ENCODE assay signal across 22 cellular contexts in genomic region chr5:17398866-17399835, GRCh38.
A peak's percentile ranks its signal among the peaks of the same experiment; 100 is the strongest.
DNase-seq lines count a peak whose midpoint lies in the region; ATAC-seq and TF ChIP-seq lines count a peak whose summit lies in the region.
"Had no signal": no experiment of that assay in that cellular context is flagged by ENCODE, and none has a peak within 500 bp of the region (broad histone marks: within the 10 kb centered on the region; RNA-seq: fewer than 3 reads in every experiment).

No MANE protein-coding gene starts in this region.

- H3K27ac Mint-ChIP-seq in HFFc6 (peak overlapping the region; percentile 46; the same call in 1 of the 2 replicates), glutamatergic neuron (ENCODE audit: unreplicated experiment) (peak overlapping the region; percentile 88)
- no peak overlapping the region for H3K27ac Mint-ChIP-seq in stimulated activated naive B cell treated with anti-CD40 and anti-IgM and Interleukin-4, amounts not matched to agents 10 μg/mL and 1 μg/mL and 100 μg/mL, for 72 hours
- no peak overlapping the region for H3K27ac Mint-ChIP-seq in activated CD8-positive, alpha-beta T cell treated with anti-CD3 and anti-CD28 coated beads, Interleukin-2, amount 10 ng/mL, durations not matched to agents 7 days and 5 days
- H3K27ac Mint-ChIP-seq: stimulated activated effector memory CD8-positive, alpha-beta T cell treated with anti-CD3 and anti-CD28 coated beads, Interleukin-12 subunit alpha, Interleukin-12 subunit beta, amount 100 ng/mL, for 72 hours had no signal

- no TSS peak for BruUV-seq in PC-9 (replicated peaks; lab: Mats Ljungman, UMichigan)

- H3K9me3 ChIP-seq in PC-9 (ENCODE audit: insufficient read depth, low read depth) (no peaks in the 10 kb centered on the region; the same call in 1 of the 2 replicates), ascending aorta (no peaks in the 10 kb centered on the region)
- H3K9me3 ChIP-seq: mucosa of descending colon, prostate gland had no signal

- no peaks in the 10 kb centered on the region for H3F3A ChIP-seq in PC-9 (ENCODE audit: insufficient read depth, low read depth)

- intact Hi-C loops in PC-9 (cut with micrococcal nuclease; ENCODE audit: unreplicated experiment) (no loop called here), ascending aorta (cut with DNase I) (no loop called here)

- H3K27me3 ChIP-seq in PC-9 (ENCODE audit: insufficient read depth, low read depth) (peaks cover 6% of the 10 kb centered on the region; the same call in 1 of the 2 replicates), ascending aorta (no peaks in the 10 kb centered on the region)
- H3K27me3 ChIP-seq: hepatocyte had no signal

- POLR2A ChIA-PET in PC-9 (lab: Charles Lee; ENCODE audit: unreplicated experiment) = no interaction called here
- POLR2A ChIA-PET in activated CD8-positive, alpha-beta T cell treated with anti-CD3 and anti-CD28 coated beads, Interleukin-2, amount 10 ng/mL, durations not matched to agents 7 days and 5 days (lab: Charles Lee) = interaction anchor here (0.9 kb wide), 1 partner anchor 13 kb away, joined by 3 read pairs; no protein-coding TSS in a partner anchor

- H3K4me2 ChIP-seq in PC-9 = 0 out of 2 replicates have a peak overlapping the region, but pooled peaks have one; percentile 19
- H3K4me2 ChIP-seq: hepatocyte had no signal

- CTCF ChIA-PET in PC-9 (lab: Charles Lee) = no interaction called here
- CTCF ChIA-PET in activated CD8-positive, alpha-beta T cell treated with anti-CD3 and anti-CD28 coated beads, Interleukin-2, amount 10 ng/mL, durations not matched to agents 7 days and 5 days (lab: Charles Lee) = no interaction called here

- H3K4me3 Mint-ChIP-seq in HFFc6 (peak overlapping the region; percentile 72), glutamatergic neuron (ENCODE audit: unreplicated experiment) (peak overlapping the region; percentile 40)
- no peak overlapping the region for H3K4me3 Mint-ChIP-seq in stimulated activated naive B cell treated with anti-CD40 and anti-IgM and Interleukin-4, amounts not matched to agents 10 μg/mL and 1 μg/mL and 100 μg/mL, for 72 hours
- H3K4me3 Mint-ChIP-seq in activated CD8-positive, alpha-beta T cell treated with anti-CD3 and anti-CD28 coated beads, Interleukin-2, amount 10 ng/mL, durations not matched to agents 7 days and 5 days = no peak overlapping the region
- H3K4me3 Mint-ChIP-seq: neural crest cell; stimulated activated effector memory CD8-positive, alpha-beta T cell treated with anti-CD3 and anti-CD28 coated beads, Interleukin-12 subunit alpha, Interleukin-12 subunit beta, amount 100 ng/mL, for 72 hours had no signal

- no peaks in the 10 kb centered on the region for H3K79me2 ChIP-seq in PC-9 (ENCODE audit: low read depth)
- H3K79me2 ChIP-seq: hepatocyte had no signal

- no peaks in the 10 kb centered on the region for H3K9me2 ChIP-seq in PC-9 (ENCODE audit: insufficient read depth)

- TF ChIP-seq CTCF in HFFc6 (IDR thresholded peaks at IDR 0.05) (no peak), PC-9 (conservative IDR thresholded peaks at IDR 0.05) (no peak), glutamatergic neuron (IDR thresholded peaks at IDR 0.05; ENCODE audit: partially characterized antibody, unreplicated experiment) (no peak), ascending aorta (IDR thresholded peaks at IDR 0.05) (no peak)

- H3K4me1 Mint-ChIP-seq in HFFc6 (ENCODE audit: low read depth) = peaks cover 32% of the 10 kb centered on the region
- peaks cover 50% of the 10 kb centered on the region for H3K4me1 Mint-ChIP-seq in glutamatergic neuron (ENCODE audit: low read depth, unreplicated experiment)
- H3K4me1 Mint-ChIP-seq in stimulated activated naive B cell treated with anti-CD40 and anti-IgM and Interleukin-4, amounts not matched to agents 10 μg/mL and 1 μg/mL and 100 μg/mL, for 72 hours = peaks cover 36 to 51% of the 10 kb centered on the region in 2 donors
- H3K4me1 Mint-ChIP-seq in activated CD8-positive, alpha-beta T cell treated with anti-CD3 and anti-CD28 coated beads, Interleukin-2, amount 10 ng/mL, durations not matched to agents 7 days and 5 days (ENCODE audit: low read depth) = no peaks in the 10 kb centered on the region
- H3K4me1 Mint-ChIP-seq: stimulated activated effector memory CD8-positive, alpha-beta T cell treated with anti-CD3 and anti-CD28 coated beads, Interleukin-12 subunit alpha, Interleukin-12 subunit beta, amount 100 ng/mL, for 72 hours had no signal

- H4K20me1 ChIP-seq in PC-9 (ENCODE audit: insufficient read depth) = no peaks in the 10 kb centered on the region

- H3K4me3 ChIP-seq in PC-9 (no peak overlapping the region), ascending aorta (no peak overlapping the region)
- H3K4me3 ChIP-seq: hepatocyte, left ventricle myocardium inferior, mucosa of descending colon, prostate gland had no signal

- H2AFZ ChIP-seq in PC-9 = no peak overlapping the region
- H2AFZ ChIP-seq: hepatocyte had no signal

- peak; percentile 63 to 72 for ATAC-seq in stimulated activated naive B cell treated with anti-CD40 and anti-IgM and Interleukin-4, amounts not matched to agents 10 μg/mL and 1 μg/mL and 100 μg/mL, for 72 hours (replicated peaks)
- no peak for ATAC-seq in activated CD8-positive, alpha-beta T cell treated with anti-CD3 and anti-CD28 coated beads, Interleukin-2, amount 10 ng/mL, durations not matched to agents 7 days and 5 days
- ATAC-seq: mucosa of descending colon; stimulated activated effector memory CD8-positive, alpha-beta T cell treated with anti-CD3 and anti-CD28 coated beads, Interleukin-12 subunit alpha, Interleukin-12 subunit beta, amount 100 ng/mL, for 72 hours had no signal

- peaks cover 21% of the 10 kb centered on the region for H3K27me3 Mint-ChIP-seq in HFFc6 (ENCODE audit: insufficient read depth)
- H3K27me3 Mint-ChIP-seq in glutamatergic neuron (ENCODE audit: unreplicated experiment) = peaks cover 5% of the 10 kb centered on the region
- peaks cover 6 to 9% of the 10 kb centered on the region in 2 donors for H3K27me3 Mint-ChIP-seq in stimulated activated naive B cell treated with anti-CD40 and anti-IgM and Interleukin-4, amounts not matched to agents 10 μg/mL and 1 μg/mL and 100 μg/mL, for 72 hours
- H3K27me3 Mint-ChIP-seq in activated CD8-positive, alpha-beta T cell treated with anti-CD3 and anti-CD28 coated beads, Interleukin-2, amount 10 ng/mL, durations not matched to agents 7 days and 5 days (ENCODE audit: low read depth) = no peaks in the 10 kb centered on the region

- H3K27ac ChIP-seq in PC-9 (no peak overlapping the region), caudate nucleus (ENCODE audit: low read depth, low read length) (no peak overlapping the region), ascending aorta (no peak overlapping the region)
- H3K27ac ChIP-seq: hepatocyte, left ventricle myocardium inferior, prostate gland had no signal

- H3K9me3 Mint-ChIP-seq in HFFc6 (no peaks in the 10 kb centered on the region; the same call in 1 of the 2 replicates), glutamatergic neuron (ENCODE audit: unreplicated experiment) (peaks cover 11% of the 10 kb centered on the region)
- peaks cover 7 to 8% of the 10 kb centered on the region in 2 donors for H3K9me3 Mint-ChIP-seq in stimulated activated naive B cell treated with anti-CD40 and anti-IgM and Interleukin-4, amounts not matched to agents 10 μg/mL and 1 μg/mL and 100 μg/mL, for 72 hours
- no peaks in the 10 kb centered on the region for H3K9me3 Mint-ChIP-seq in activated CD8-positive, alpha-beta T cell treated with anti-CD3 and anti-CD28 coated beads, Interleukin-2, amount 10 ng/mL, durations not matched to agents 7 days and 5 days (ENCODE audit: insufficient read depth)

- H3K4me1 ChIP-seq in PC-9 (replicated peaks; ENCODE audit: insufficient read depth) (peaks cover 18% of the 10 kb centered on the region; the same call in 1 of the 2 replicates), ascending aorta (no peaks in the 10 kb centered on the region)
- H3K4me1 ChIP-seq: left ventricle myocardium inferior had no signal

- H3K36me3 ChIP-seq in PC-9 (ENCODE audit: low read depth) (no peaks in the 10 kb centered on the region), ascending aorta (no peaks in the 10 kb centered on the region)
- H3K36me3 ChIP-seq: left ventricle myocardium inferior, prostate gland had no signal

- DNase-seq in HFFc6 = no peak
- no peak for DNase-seq in PC-9
- DNase-seq in glutamatergic neuron = no peak
- DNase-seq in stimulated activated naive B cell treated with anti-CD40 and anti-IgM and Interleukin-4, amounts not matched to agents 10 μg/mL and 1 μg/mL and 100 μg/mL, for 72 hours = no peak
- DNase-seq in activated CD8-positive, alpha-beta T cell treated with anti-CD3 and anti-CD28 coated beads, Interleukin-2, amount 10 ng/mL, durations not matched to agents 7 days and 5 days = no peak
- DNase-seq in caudate nucleus (lab: John Stamatoyannopoulos, UW) = no peak
- DNase-seq in ascending aorta (ENCODE audit: low spot score in 2 of 2) = no peak
- DNase-seq: activated CD4-positive, CD25-positive, alpha-beta regulatory T cell treated with anti-CD3 and anti-CD28 coated beads, Interleukin-2, amount 50 U/mL, for 72 hours; activated naive CD4-positive, alpha-beta T cell treated with anti-CD3 and anti-CD28 coated beads, Interleukin-2, amount 50 U/mL, for 16 hours; AML-193; anterior cingulate cortex; central memory CD4-positive, alpha-beta T cell; foreskin melanocyte; left ventricle myocardium inferior; mucosa of descending colon; NCI-H1105; NCI-H510A; NK-92 treated with Interleukin-12 subunit alpha and Interleukin-12 subunit beta, amount 100 ng/mL, for 24 hours had no signal

- H3K36me3 Mint-ChIP-seq in HFFc6 (ENCODE audit: low read depth) (peaks cover 12% of the 10 kb centered on the region), glutamatergic neuron (ENCODE audit: unreplicated experiment) (peaks cover 12% of the 10 kb centered on the region)
- peaks cover 3 to 9% of the 10 kb centered on the region in 2 donors for H3K36me3 Mint-ChIP-seq in stimulated activated naive B cell treated with anti-CD40 and anti-IgM and Interleukin-4, amounts not matched to agents 10 μg/mL and 1 μg/mL and 100 μg/mL, for 72 hours
- H3K36me3 Mint-ChIP-seq in activated CD8-positive, alpha-beta T cell treated with anti-CD3 and anti-CD28 coated beads, Interleukin-2, amount 10 ng/mL, durations not matched to agents 7 days and 5 days (ENCODE audit: low read depth) = no peaks in the 10 kb centered on the region
- H3K36me3 Mint-ChIP-seq: stimulated activated effector memory CD8-positive, alpha-beta T cell treated with anti-CD3 and anti-CD28 coated beads, Interleukin-12 subunit alpha, Interleukin-12 subunit beta, amount 100 ng/mL, for 72 hours had no signal

Comparison
In these comparisons a context has a peak if more than half of its experiments do, and no peak if none do; other contexts are left out.
1. H3K27ac Mint-ChIP-seq: peak in HFFc6 (single experiment) and glutamatergic neuron (single experiment); none in stimulated activated naive B cell treated with anti-CD40 and anti-IgM and Interleukin-4, amounts not matched to agents 10 μg/mL and 1 μg/mL and 100 μg/mL, for 72 hours (single experiment) and activated CD8-positive, alpha-beta T cell treated with anti-CD3 and anti-CD28 coated beads, Interleukin-2, amount 10 ng/mL, durations not matched to agents 7 days and 5 days (single experiment).
2. H3K4me3 Mint-ChIP-seq: peak in HFFc6 (single experiment) and glutamatergic neuron (single experiment); none in stimulated activated naive B cell treated with anti-CD40 and anti-IgM and Interleukin-4, amounts not matched to agents 10 μg/mL and 1 μg/mL and 100 μg/mL, for 72 hours (0 of 2) and activated CD8-positive, alpha-beta T cell treated with anti-CD3 and anti-CD28 coated beads, Interleukin-2, amount 10 ng/mL, durations not matched to agents 7 days and 5 days (single experiment).